In the genomic region with DNA sequence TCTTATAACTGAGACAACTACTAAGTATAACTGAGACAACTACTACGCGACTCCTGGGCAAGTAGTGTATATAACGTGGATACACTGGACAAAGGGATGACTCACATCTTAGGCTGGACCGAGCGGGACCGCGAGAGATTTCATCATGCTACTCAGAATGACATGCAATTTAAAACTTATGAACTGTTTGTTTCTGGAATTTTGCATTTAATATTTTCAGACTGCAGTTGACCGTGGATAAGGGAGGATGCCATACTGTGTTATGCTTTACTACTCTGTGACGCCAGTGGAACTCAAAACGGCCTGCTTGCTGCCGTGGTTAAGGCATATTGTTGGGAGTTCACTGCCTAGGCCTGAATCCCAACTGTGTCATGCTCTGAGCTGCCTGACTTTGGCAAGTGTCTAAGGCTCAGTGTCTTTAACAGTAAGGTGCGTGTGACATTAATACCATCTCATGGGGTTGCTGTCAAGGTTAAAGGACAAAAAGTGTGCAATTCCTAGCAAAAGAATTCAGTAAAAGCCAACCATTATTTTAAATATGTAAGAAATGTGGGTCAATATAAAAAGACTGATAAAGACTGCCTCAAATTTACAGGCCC, we compare ENCODE assay signal across 15 cellular contexts.
DNase-seq lines count a peak whose midpoint lies in the region; ATAC-seq, FAIRE-seq and TF ChIP-seq lines count a peak whose summit lies in the region.
"Had no signal": no experiment of that assay in that cellular context is flagged by ENCODE, and none has a peak within 500 bp of the region (broad histone marks: within the 10 kb centered on the region; RNA-seq: fewer than 3 reads in every experiment).

No MANE protein-coding gene starts in this region.

- DNase-seq in AG20443 (ENCODE audit: low spot score) (peak; percentile 77), Karpas-422 (no peak), astrocyte of the spinal cord (ENCODE audit: low read depth, low spot score) (peak; percentile 25), keratinocyte (ENCODE audit: low read depth, low spot score) (no peak), germinal center (ENCODE audit: low spot score) (no peak)
- DNase-seq: activated effector memory CD4-positive, alpha-beta T cell treated with Interleukin-2 at 50 U/mL for 16 hours; Calu3; effector CD8-positive, alpha-beta T cell; NCI-H1694 treated with DMSO at 0.1 percent for 48 hours; stimulated activated CD4-positive, alpha-beta T cell treated with anti-CD3 and anti-CD28 coated beads, Interleukin-15, amount 100 ng/mL, for 24 hours; stimulated activated naive CD4-positive, alpha-beta T cell treated with Interleukin-2 at 50 U/mL for 16 hours had no signal

- no peak overlapping the region for H3K4me3 ChIP-seq in Karpas-422 (ENCODE audit: low read length)
- no peak overlapping the region for H3K4me3 ChIP-seq in astrocyte of the spinal cord (ENCODE audit: low read depth, low read length)
- H3K4me3 ChIP-seq in keratinocyte (ENCODE audit: control insufficient read depth in 2 of 3, extremely low read depth in 1 of 3, insufficient read depth in 2 of 3, low read depth in 1 of 3, low read length in 3 of 3) = no peak overlapping the region

- ATAC-seq in GM18861 (IDR thresholded peaks at IDR 0.05; ENCODE audit: unreplicated experiment) (no peak), HG03039 (IDR thresholded peaks at IDR 0.05; ENCODE audit: unreplicated experiment) (no peak), GM18870 (IDR thresholded peaks at IDR 0.05; ENCODE audit: unreplicated experiment) (no peak)

- H3K27me3 ChIP-seq in Karpas-422 (ENCODE audit: low read length) = no peaks in the 10 kb centered on the region
- no peaks in the 10 kb centered on the region for H3K27me3 ChIP-seq in keratinocyte (ENCODE audit: control insufficient read depth, extremely low read depth, insufficient read depth, low read length)

- no peaks in the 10 kb centered on the region for H3K9me2 ChIP-seq in Karpas-422 (replicated peaks; ENCODE audit: insufficient read depth, low read length)

- no peaks in the 10 kb centered on the region for H3K9me3 ChIP-seq in Karpas-422 (ENCODE audit: low read length)
- H3K9me3 ChIP-seq in keratinocyte (ENCODE audit: control insufficient read depth, low read depth, low read length) = no peaks in the 10 kb centered on the region

- H3K9ac ChIP-seq in Karpas-422 (ENCODE audit: low read length) = no peak overlapping the region
- no peak overlapping the region for H3K9ac ChIP-seq in keratinocyte (ENCODE audit: control insufficient read depth, extremely low read depth, insufficient read depth, low read length)

- peak; percentile 51 for FAIRE-seq in keratinocyte (lab: Jason Lieb, UNC)
- FAIRE-seq: GM12891 had no signal

- dilution Hi-C loops in keratinocyte (cut with MboI; ENCODE audit: extremely low pct_ligation_motif_present, low sequenced_read_pairs) = no loop called here

- no peaks in the 10 kb centered on the region for H3K9me1 ChIP-seq in keratinocyte (ENCODE audit: control insufficient read depth, extremely low read depth, insufficient read depth, low read length)

- H3K79me2 ChIP-seq in Karpas-422 (ENCODE audit: low read length) (peaks cover 38% of the 10 kb centered on the region), keratinocyte (ENCODE audit: control insufficient read depth, insufficient read depth, low read length) (peaks cover 7% of the 10 kb centered on the region)

- no peak overlapping the region for H3K4me2 ChIP-seq in Karpas-422 (ENCODE audit: low read depth, low read length, poor library complexity, severe bottlenecking)
- H3K4me2 ChIP-seq in keratinocyte (ENCODE audit: control insufficient read depth, extremely low read depth, insufficient read depth, low read depth, low read length) = peak overlapping the region; percentile 31

- no peak overlapping the region for H2AFZ ChIP-seq in Karpas-422 (ENCODE audit: low read length)
- H2AFZ ChIP-seq in keratinocyte (ENCODE audit: control insufficient read depth, low read length) = no peak overlapping the region

- peaks cover 72% of the 10 kb centered on the region for H3K36me3 ChIP-seq in Karpas-422 (ENCODE audit: insufficient read depth, low read length)
- H3K36me3 ChIP-seq in keratinocyte (ENCODE audit: control insufficient read depth in 2 of 2, extremely low read depth in 1 of 2, insufficient read depth in 2 of 2, low read length in 2 of 2) = peaks cover 1 to 10% of the 10 kb centered on the region in 2 experiments

- in situ Hi-C loops in astrocyte of the spinal cord (cut with HindIII; ENCODE audit: low sequenced_read_pairs) = no loop called here

- peak overlapping the region; percentile 4; the same call in 1 of the 2 replicates for H3K27ac ChIP-seq in Karpas-422 (ENCODE audit: low read length)
- H3K27ac ChIP-seq in keratinocyte (ENCODE audit: control insufficient read depth, insufficient read depth, low read length) = peak overlapping the region; percentile 73

- TF ChIP-seq CTCF in astrocyte of the spinal cord (IDR thresholded peaks at IDR 0.05; ENCODE audit: low read depth, low read length) = no peak
- no peak for TF ChIP-seq CTCF in keratinocyte (optimal IDR thresholded peaks at IDR 0.05 in 1 of 3, IDR thresholded peaks at IDR 0.05 in 1 of 3, conservative IDR thresholded peaks at IDR 0.05 in 1 of 3; ENCODE audit: extremely low read depth in 1 of 3, insufficient read depth in 2 of 3, low read length in 3 of 3)

- no peaks in the 10 kb centered on the region for H4K20me1 ChIP-seq in Karpas-422 (ENCODE audit: insufficient read depth, low read depth, low read length)
- H4K20me1 ChIP-seq in keratinocyte (ENCODE audit: control insufficient read depth, extremely low read depth, insufficient read depth, low read length) = no peaks in the 10 kb centered on the region

- peaks cover 94% of the 10 kb centered on the region for H3K4me1 ChIP-seq in Karpas-422 (ENCODE audit: low read length)
- peaks cover 63% of the 10 kb centered on the region for H3K4me1 ChIP-seq in keratinocyte (ENCODE audit: control insufficient read depth, extremely low read depth, insufficient read depth, low read length)

Comparison
In these comparisons a context has a peak if more than half of its experiments do, and no peak if none do; other contexts are left out.
1. DNase-seq: peak in AG20443 (single experiment) and astrocyte of the spinal cord (single experiment); none in Karpas-422 (single experiment), keratinocyte (single experiment) and germinal center (single experiment).